In genomic region chr13:35478384-35479222, GRCh38 we compare ENCODE assay signal across 1 cellular context.
TF ChIP-seq lines count a peak whose summit lies in the region.

No MANE protein-coding gene starts in this region.

TF ChIP-seq in H1, 55 proteins besides CTCF, POLR2A, EP300 and RAD21:
- TF ChIP-seq CHD1 (IDR thresholded peaks at IDR 0.05; ENCODE audit: low read depth, low read length) (no peak), JUND (IDR thresholded peaks at IDR 0.05; ENCODE audit: low read length) (no peak), CEBPB (IDR thresholded peaks at IDR 0.05; ENCODE audit: low read depth, low read length) (no peak), EZH2 (IDR thresholded peaks at IDR 0.05; ENCODE audit: low read depth, low read length, severe bottlenecking) (peak; percentile 81), ASH2L (IDR thresholded peaks at IDR 0.05; ENCODE audit: low read length) (peak; percentile 74), TEAD4 (IDR thresholded peaks at IDR 0.05; ENCODE audit: low read depth, low read length) (peak; percentile 55; the same call in 1 of the 2 replicates), SAP30 (IDR thresholded peaks at IDR 0.05; ENCODE audit: insufficient read depth, insufficient replicate concordance, low read length) (no peak), SUZ12 (IDR thresholded peaks at IDR 0.05; ENCODE audit: low read length) (peak; percentile 86), RBBP5 (IDR thresholded peaks at IDR 0.05; ENCODE audit: borderline replicate concordance, low read depth, low read length) (0 out of 2 replicates have a peak, but pooled peaks have one; percentile 40), KDM4A (IDR thresholded peaks at IDR 0.05; ENCODE audit: low read depth, low read length, severe bottlenecking) (peak; percentile 60), SP4 (IDR thresholded peaks at IDR 0.05; ENCODE audit: low read length) (no peak), CBX8 (IDR thresholded peaks at IDR 0.05; ENCODE audit: borderline replicate concordance, low read depth, low read length) (no peak), KDM1A (IDR thresholded peaks at IDR 0.05; ENCODE audit: borderline replicate concordance, low read length) (no peak), EGR1 (IDR thresholded peaks at IDR 0.05; ENCODE audit: borderline replicate concordance, low read depth, low read length) (peak; percentile 60; the same call in 1 of the 2 replicates), KDM5A (IDR thresholded peaks at IDR 0.05; ENCODE audit: low read length) (no peak), CREB1 (IDR thresholded peaks at IDR 0.05) (no peak), YY1 (IDR thresholded peaks at IDR 0.05; ENCODE audit: low read depth, low read length) (0 out of 2 replicates have a peak, but pooled peaks have one; percentile 16), MAX (IDR thresholded peaks at IDR 0.05) (0 out of 2 replicates have a peak, but pooled peaks have one; percentile 17), E2F6 (IDR thresholded peaks at IDR 0.05) (peak; percentile 50), SIN3A (conservative IDR thresholded peaks at IDR 0.05 in 1 of 2, IDR thresholded peaks at IDR 0.05 in 1 of 2; ENCODE audit: low read depth in 1 of 2, low read length in 2 of 2) (0 out of 4 replicates have a peak, but pooled peaks of 1 of the 2 experiments have one; percentile 3), RNF2 (IDR thresholded peaks at IDR 0.05; ENCODE audit: borderline replicate concordance, low read depth, low read length, missing control alignments, poor library complexity, severe bottlenecking) (peak; percentile 91)
TF ChIP-seq in H1: peak in this region for 12.
